In genomic region chr5:130885027-130885426, GRCh38 we compare ENCODE assay signal across 21 cellular contexts.
"Had no signal": no experiment of that assay in that cellular context is flagged by ENCODE, and none has a peak within 500 bp of the region (broad histone marks: within the 10 kb centered on the region; RNA-seq: fewer than 3 reads in every experiment).

No MANE protein-coding gene starts in this region.

- H3K4me1 ChIP-seq: adrenal gland, ascending aorta, heart right ventricle, left lung, tibial nerve had no signal

- H3K4me3 ChIP-seq: adrenal gland, ascending aorta, coronary artery, heart right ventricle, left lung, tibial nerve, vagina had no signal

- DNase-seq: activated B cell treated with CpG ODN at 0.5 μM for 24 hours; activated CD4-positive, alpha-beta T cell treated with anti-CD3 and anti-CD28 coated beads for 36 hours; activated CD4-positive, alpha-beta T cell treated with anti-CD3 and anti-CD28 coated beads, Interleukin-2, amount 50 U/mL, for 4 hours; activated CD8-positive, alpha-beta memory T cell treated with anti-CD3 and anti-CD28 coated beads for 24 hours; activated CD8-positive, alpha-beta memory T cell treated with anti-CD3 and anti-CD28 coated beads, Interleukin-2, amount 50 U/mL, for 4 hours; activated T-cell treated with anti-CD3 and anti-CD28 coated beads, Interleukin-2, amount 50 U/mL, for 24 hours; adrenal gland; central memory CD4-positive, alpha-beta T cell; heart right ventricle; left lung; mammary epithelial cell; naive thymus-derived CD4-positive, alpha-beta T cell; right cardiac atrium; stimulated activated CD4-positive, alpha-beta T cell treated with anti-CD3 and anti-CD28 coated beads, Interleukin-1b, Interleukin-23, amount 100 ng/mL, for 48 hours; stimulated activated naive CD8-positive, alpha-beta T cell treated with anti-CD3 and anti-CD28 coated beads, Interleukin-15, amount 100 ng/mL, for 72 hours; T1000 had no signal

- H3K27ac ChIP-seq: adrenal gland, ascending aorta, coronary artery, heart right ventricle, left lung, vagina had no signal

- H3K9me3 ChIP-seq: adrenal gland, ascending aorta, heart right ventricle, left lung, tibial nerve, vagina had no signal

- H3K36me3 ChIP-seq: adrenal gland, ascending aorta, heart right ventricle, left lung, tibial nerve, vagina had no signal

- ATAC-seq: activated CD4-positive, alpha-beta T cell treated with anti-CD3 and anti-CD28 coated beads for 36 hours; activated T-helper 17 cell treated with anti-CD3 and anti-CD28 coated beads, Interleukin-2, amount 50 U/mL, for 72 hours; heart right ventricle; left lung; naive thymus-derived CD4-positive, alpha-beta T cell; right cardiac atrium; stimulated activated naive CD8-positive, alpha-beta T cell treated with anti-CD3 and anti-CD28 coated beads, Interleukin-15, amount 100 ng/mL, for 72 hours had no signal

- H3K27me3 ChIP-seq: adrenal gland, ascending aorta, heart right ventricle, left lung, tibial nerve, vagina had no signal
